14 cellular contexts compared by ENCODE assay signal in genomic region chr11:44613081-44613628, GRCh38. TPM values are rescaled to one million over a fixed set of nuclear protein-coding genes. Genes with fewer than 3 reads are reported as not detected.
DNase-seq lines count a peak whose midpoint lies in the region; ATAC-seq, FAIRE-seq and TF ChIP-seq lines count a peak whose summit lies in the region.
"Had no signal": no experiment of that assay in that cellular context is flagged by ENCODE, and none has a peak within 500 bp of the region (broad histone marks: within the 10 kb centered on the region; RNA-seq: fewer than 3 reads in every experiment).

No MANE protein-coding gene starts in this region.

- H3K4me1 Mint-ChIP-seq in stimulated activated naive CD8-positive, alpha-beta T cell treated with anti-CD3 and anti-CD28 coated beads, Interleukin-15, Interleukin-2, amounts not matched to agents 100 ng/mL and 50 ng/mL, for 24 hours (ENCODE audit: low read depth) = peaks cover 83% of the 10 kb centered on the region

- no peak overlapping the region for H4K5ac ChIP-seq in H1 (ENCODE audit: insufficient read length, low read depth, low read length)

- CTCF ChIA-PET in H1 (lab: Charles Lee; ENCODE audit: partially characterized antibody) = interaction anchor here (1.0 to 7.0 kb wide), 11 partner anchors 9 to 314 kb away, joined by 4 to 182 read pairs (median 8); partner anchors contain the start of gene CD82

- WGBS in H1 (ENCODE audit: extremely low coverage in 1 of 2, insufficient coverage in 1 of 2, insufficient read length in 1 of 2, insufficient replicate concordance in 2 of 2, low coverage in 1 of 2, low lambda C conversion rate in 2 of 2, missing lambda C conversion rate in 1 of 2), 2 experiments = 73% methylated on average over 8 of the region's 8 CpGs; no CpG with 5 or more reads in 1 of the 2 experiments

- no peak overlapping the region for H2BK15ac ChIP-seq in H1 (ENCODE audit: low read length)

- POLR2A ChIA-PET in H1 (lab: Charles Lee; ENCODE audit: partially characterized antibody) = no interaction called here

- no peak for DNase-seq in stimulated activated naive CD8-positive, alpha-beta T cell treated with anti-CD3 and anti-CD28 coated beads, Interleukin-15, Interleukin-2, amounts not matched to agents 100 U/mL and 50 U/mL, for 24 hours
- no peak for DNase-seq in H1 (ENCODE audit: low read depth in 1 of 2, low spot score in 2 of 2)
- no peak for DNase-seq in HK-2 (ENCODE audit: unreplicated experiment)
- DNase-seq in hepatic stellate cell (ENCODE audit: low spot score) = no peak
- DNase-seq in germinal center (ENCODE audit: low spot score) = no peak
- DNase-seq: IMR-90, midbrain, NCI-H2029, transverse colon had no signal

- H3F3A ChIP-seq in SU-DHL-6 (ENCODE audit: insufficient read depth) = peaks cover 6% of the 10 kb centered on the region; the same call in 1 of the 2 replicates

- no peak overlapping the region for H3K14ac ChIP-seq in H1 (ENCODE audit: insufficient read length)

- peak overlapping the region; percentile 35 for H3K4me3 Mint-ChIP-seq in stimulated activated naive CD8-positive, alpha-beta T cell treated with anti-CD3 and anti-CD28 coated beads, Interleukin-15, Interleukin-2, amounts not matched to agents 100 ng/mL and 50 ng/mL, for 24 hours
- H3K4me3 Mint-ChIP-seq: GM23338 had no signal

- H3K4me2 ChIP-seq in SU-DHL-6 (ENCODE audit: low read depth, low read length, poor library complexity, severe bottlenecking) (peak overlapping the region; percentile 26), H1 (ENCODE audit: insufficient read depth in 1 of 2, low read depth in 2 of 2, low read length in 2 of 2) (no peak overlapping the region)
- H3K4me2 ChIP-seq: GM23338, hepatocyte had no signal

- ATAC-seq in stimulated activated naive CD8-positive, alpha-beta T cell treated with anti-CD3 and anti-CD28 coated beads, Interleukin-15, Interleukin-2, amounts not matched to agents 100 U/mL and 50 U/mL, for 24 hours = no peak
- no peak for ATAC-seq in GM21717 (IDR thresholded peaks at IDR 0.05; ENCODE audit: unreplicated experiment)
- ATAC-seq: GM23338 had no signal

- H3K36me3 ChIP-seq in SU-DHL-6 (ENCODE audit: low read length) (no peaks in the 10 kb centered on the region), H1 (ENCODE audit: control insufficient read depth in 2 of 4, insufficient read depth in 4 of 4, low read length in 3 of 4) (no peaks in the 10 kb centered on the region)
- H3K36me3 ChIP-seq: transverse colon had no signal

- TF ChIP-seq POLR2A in H1 (IDR thresholded peaks at IDR 0.05; ENCODE audit: control extremely low read depth in 1 of 2, low read depth in 2 of 2, low read length in 2 of 2) = no peak

- no peak overlapping the region for H2BK120ac ChIP-seq in H1 (replicated peaks; ENCODE audit: low read depth, low read length)

- H3K27me3 ChIP-seq in SU-DHL-6 (ENCODE audit: low read length) (no peaks in the 10 kb centered on the region), H1 (replicated peaks in 1 of 4; ENCODE audit: control insufficient read depth in 3 of 4, extremely low read depth in 1 of 4, insufficient read depth in 3 of 4, low read length in 3 of 4) (no peaks in the 10 kb centered on the region)
- H3K27me3 ChIP-seq: hepatocyte, transverse colon had no signal

- H3K79me1 ChIP-seq in H1 (ENCODE audit: low read depth, low read length) = no peaks in the 10 kb centered on the region

- no peak for TF ChIP-seq EP300 in H1 (IDR thresholded peaks at IDR 0.05; ENCODE audit: borderline replicate concordance in 1 of 2, low read depth in 2 of 2, low read length in 2 of 2)

- no peak for FAIRE-seq in H1 (lab: Jason Lieb, UNC)

- H2AK5ac ChIP-seq in H1 (ENCODE audit: low read depth, low read length) = no peak overlapping the region

- peaks cover 83% of the 10 kb centered on the region for H3K36me3 Mint-ChIP-seq in stimulated activated naive CD8-positive, alpha-beta T cell treated with anti-CD3 and anti-CD28 coated beads, Interleukin-15, Interleukin-2, amounts not matched to agents 100 ng/mL and 50 ng/mL, for 24 hours (ENCODE audit: low read depth)

- H3K9me2 ChIP-seq in SU-DHL-6 (replicated peaks; ENCODE audit: insufficient read depth, low read length) = no peaks in the 10 kb centered on the region

- no peak overlapping the region for H4K91ac ChIP-seq in H1 (replicated peaks; ENCODE audit: insufficient read length, low read length)

- no peaks in the 10 kb centered on the region for H3K9me3 Mint-ChIP-seq in stimulated activated naive CD8-positive, alpha-beta T cell treated with anti-CD3 and anti-CD28 coated beads, Interleukin-15, Interleukin-2, amounts not matched to agents 100 ng/mL and 50 ng/mL, for 24 hours
- H3K9me3 Mint-ChIP-seq: GM23338 had no signal

- H2AFZ ChIP-seq in SU-DHL-6 (ENCODE audit: low read depth, low read length, severe bottlenecking) = no peak overlapping the region
- no peak overlapping the region for H2AFZ ChIP-seq in H1 (ENCODE audit: low read length)
- H2AFZ ChIP-seq: GM23338, hepatocyte had no signal

- peak overlapping the region; percentile 65 for H3K27ac Mint-ChIP-seq in stimulated activated naive CD8-positive, alpha-beta T cell treated with anti-CD3 and anti-CD28 coated beads, Interleukin-15, Interleukin-2, amounts not matched to agents 100 ng/mL and 50 ng/mL, for 24 hours
- H3K27ac Mint-ChIP-seq: GM23338 had no signal

- H3K4me3 ChIP-seq in SU-DHL-6 (ENCODE audit: insufficient read depth, low read length, poor library complexity, severe bottlenecking) (no peak overlapping the region), H1 (ENCODE audit: extremely low read depth in 1 of 4, insufficient read depth in 2 of 4, low read depth in 3 of 4, low read length in 4 of 4) (no peak overlapping the region)
- H3K4me3 ChIP-seq: GM23338, hepatocyte, transverse colon had no signal

- peak overlapping the region; percentile 18; the same call in 1 of the 2 replicates for H2BK5ac ChIP-seq in H1 (ENCODE audit: low read depth, low read length)

- no peak for TF ChIP-seq RAD21 in H1 (IDR thresholded peaks at IDR 0.05 in 1 of 2, conservative IDR thresholded peaks at IDR 0.05 in 1 of 2; ENCODE audit: low read depth in 2 of 2, low read length in 2 of 2)

- H3K4ac ChIP-seq in H1 (replicated peaks; ENCODE audit: insufficient read length, low read depth, low read length) = no peak overlapping the region

- H3K27ac ChIP-seq in SU-DHL-6 (ENCODE audit: low read depth, low read length) = peak overlapping the region; percentile 90
- H3K27ac ChIP-seq in H1 (ENCODE audit: low read depth, low read length) = no peak overlapping the region
- H3K27ac ChIP-seq: hepatocyte, transverse colon had no signal

- no peak overlapping the region for H4K8ac ChIP-seq in H1 (ENCODE audit: extremely low read depth, insufficient read depth, low read length)

- H3K4me1 ChIP-seq in H1 (replicated peaks in 1 of 4; ENCODE audit: control insufficient read depth in 3 of 4, insufficient read depth in 4 of 4, low read length in 3 of 4) = peaks cover 0 to 9% (median 1%) of the 10 kb centered on the region in 4 experiments; a peak in 3 of 7 replicates

- no peak overlapping the region for H3K56ac ChIP-seq in H1 (replicated peaks; ENCODE audit: insufficient read length, low read depth, low read length)

- no peak overlapping the region for H2BK12ac ChIP-seq in H1 (ENCODE audit: low read depth, low read length)

- no peaks in the 10 kb centered on the region for H3K79me2 ChIP-seq in SU-DHL-6 (ENCODE audit: insufficient read depth, low read length)
- H3K79me2 ChIP-seq in H1 (ENCODE audit: control insufficient read depth in 1 of 2, insufficient read depth in 2 of 2, low read length in 2 of 2) = no peaks in the 10 kb centered on the region
- H3K79me2 ChIP-seq: hepatocyte had no signal

- no peak overlapping the region for H2BK20ac ChIP-seq in H1 (ENCODE audit: low read length)

- no peaks in the 10 kb centered on the region for H3K23me2 ChIP-seq in H1 (ENCODE audit: low read depth, low read length)

- no peaks in the 10 kb centered on the region for H3K9me3 ChIP-seq in SU-DHL-6 (ENCODE audit: insufficient read depth, low read length)
- H3K9me3 ChIP-seq in H1 (ENCODE audit: insufficient read depth in 2 of 2, low read depth in 1 of 2, low read length in 1 of 2) = no peaks in the 10 kb centered on the region
- H3K9me3 ChIP-seq: transverse colon had no signal

- H3K9ac ChIP-seq in SU-DHL-6 (ENCODE audit: low read length) = peak overlapping the region; percentile 21
- no peak overlapping the region for H3K9ac ChIP-seq in H1 (replicated peaks in 1 of 4; ENCODE audit: extremely low read depth in 1 of 4, low read depth in 3 of 4, low read length in 3 of 4)

- no peak for TF ChIP-seq CTCF in SU-DHL-6 (IDR thresholded peaks at IDR 0.05; ENCODE audit: insufficient read depth, low read length, poor library complexity, severe bottlenecking)
- TF ChIP-seq CTCF in H1 (IDR thresholded peaks at IDR 0.05; ENCODE audit: control extremely low read depth in 1 of 3, insufficient read depth in 1 of 3, low read depth in 1 of 3, low read length in 3 of 3) = no peak

- H3K23ac ChIP-seq in H1 (ENCODE audit: insufficient read length) = no peak overlapping the region

- no peak overlapping the region for H3K18ac ChIP-seq in H1 (ENCODE audit: extremely low read depth, low read length)

- no peaks in the 10 kb centered on the region for H3K27me3 Mint-ChIP-seq in stimulated activated naive CD8-positive, alpha-beta T cell treated with anti-CD3 and anti-CD28 coated beads, Interleukin-15, Interleukin-2, amounts not matched to agents 100 ng/mL and 50 ng/mL, for 24 hours

- no peaks in the 10 kb centered on the region for H4K20me1 ChIP-seq in SU-DHL-6 (ENCODE audit: low read depth, low read length)
- no peaks in the 10 kb centered on the region for H4K20me1 ChIP-seq in H1 (replicated peaks in 1 of 2; ENCODE audit: control insufficient read depth in 1 of 2, insufficient read depth in 2 of 2, low read length in 2 of 2)

TF ChIP-seq in H1, 55 proteins besides CTCF, POLR2A, EP300 and RAD21 (continues in another document):
- TF ChIP-seq POU5F1 (IDR thresholded peaks at IDR 0.05; ENCODE audit: low read depth, low read length) (no peak), CBX8 (IDR thresholded peaks at IDR 0.05; ENCODE audit: borderline replicate concordance, low read depth, low read length) (no peak), ASH2L (IDR thresholded peaks at IDR 0.05; ENCODE audit: low read length) (no peak), SUZ12 (IDR thresholded peaks at IDR 0.05; ENCODE audit: low read length) (no peak), SIX5 (IDR thresholded peaks at IDR 0.05; ENCODE audit: low read depth, low read length) (no peak), JUND (IDR thresholded peaks at IDR 0.05; ENCODE audit: low read length) (no peak), RBBP5 (IDR thresholded peaks at IDR 0.05; ENCODE audit: borderline replicate concordance, low read depth, low read length) (no peak)

RNA-seq across cellular contexts. Expression of gene CD82, which starts 47.7 kb away (rescaled TPM):
- 7.9 and 8.6 TPM in 2 replicates for total RNA-seq in H1 (2021; fragmentation: NEBNext Ultra II Directional; extraction: Animal tissue kit (Norgen Biotek cat#: 25700))
- 10.1 and 10.3 TPM in 2 replicates for polyA plus RNA-seq in H1 (2011; rRNA removed)
- 11.5 TPM for polyA plus RNA-seq in H1 (2011; cell fraction: cytosol; rRNA removed)
- 5.3 TPM for polyA plus RNA-seq in H1 (2011; cell fraction: nucleus; rRNA removed)
- polyA plus RNA-seq in H1 (2012, experiment 1 of 2) = 6.0 to 11.2 TPM (median 8.8 TPM) in 4 replicates
- 5.3 TPM for polyA plus RNA-seq in H1 (2012, experiment 2 of 2)
- 6.9 TPM for polyA plus RNA-seq in H1 (2013, experiment 1 of 2)
- 7.0 TPM for polyA plus RNA-seq in H1 (2013, experiment 2 of 2)
- 3.8 and 10.3 TPM in 2 replicates for polyA minus RNA-seq in H1 (2011; rRNA and poly(A)+ RNA removed)
- 6.8 TPM for polyA minus RNA-seq in H1 (2011; cell fraction: cytosol; rRNA and poly(A)+ RNA removed)
- 2.9 TPM for polyA minus RNA-seq in H1 (2011; cell fraction: nucleus; rRNA and poly(A)+ RNA removed)
